8 cellular contexts compared by ENCODE assay signal in the genomic region with DNA sequence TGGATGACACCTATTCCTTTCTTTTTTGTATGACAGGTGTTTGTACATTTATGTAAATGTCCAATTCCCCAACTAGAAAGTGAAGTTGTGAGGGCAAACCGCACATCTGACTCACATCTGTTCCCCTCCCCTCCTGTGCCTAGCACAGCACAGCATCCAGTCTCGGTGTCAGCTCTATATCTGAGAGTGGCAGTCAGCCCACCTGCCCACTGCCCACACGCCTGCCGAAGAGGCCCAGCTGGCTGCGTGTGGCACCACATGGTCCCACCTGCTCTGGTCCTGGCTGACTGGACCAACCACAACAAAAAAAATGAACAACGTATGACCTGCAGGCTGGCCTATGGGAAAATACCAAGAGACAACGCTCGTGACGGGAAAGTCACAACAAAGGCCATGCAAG.
DNase-seq lines count a peak whose midpoint lies in the region; ATAC-seq and TF ChIP-seq lines count a peak whose summit lies in the region.

No MANE protein-coding gene starts in this region.

- peaks cover 0 to 26% (median 11%) of the 10 kb centered on the region in 4 donors for H3K4me1 ChIP-seq in Peyer's patch

- H3K4me3 Mint-ChIP-seq in activated T-cell treated with anti-CD3 and anti-CD28 coated beads, Interleukin-2, amount 50 U/mL, for 4 hours, result no peak overlapping the region
- H3K4me3 Mint-ChIP-seq in stimulated activated memory B cell treated with anti-CD40 and anti-IgM and Interleukin-4, amounts not matched to agents 10 μg/mL and 1 μg/mL and 100 μg/mL, for 72 hours, result peak overlapping the region; percentile 43

- peak; percentile 74 to 85 for ATAC-seq in activated T-cell treated with anti-CD3 and anti-CD28 coated beads, Interleukin-2, amount 50 U/mL, for 4 hours
- peak; percentile 93 for ATAC-seq in HG02610 (IDR thresholded peaks at IDR 0.05; ENCODE audit: unreplicated experiment)
- peak; percentile 96 for ATAC-seq in stimulated activated memory B cell treated with anti-CD40 and anti-IgM and Interleukin-4, amounts not matched to agents 10 μg/mL and 1 μg/mL and 100 μg/mL, for 72 hours

- H3K4me1 Mint-ChIP-seq in activated T-cell treated with anti-CD3 and anti-CD28 coated beads, Interleukin-2, amount 50 U/mL, for 4 hours (ENCODE audit: low read depth), result peaks cover 15% of the 10 kb centered on the region
- peaks cover 53% of the 10 kb centered on the region for H3K4me1 Mint-ChIP-seq in stimulated activated memory B cell treated with anti-CD40 and anti-IgM and Interleukin-4, amounts not matched to agents 10 μg/mL and 1 μg/mL and 100 μg/mL, for 72 hours

- TF ChIP-seq POLR2A in Peyer's patch (IDR thresholded peaks at IDR 0.05), result no peak

- H3K27ac ChIP-seq in Peyer's patch, result peak overlapping the region in 2 of 4 donors; percentile 15 to 53

- peaks cover 2% of the 10 kb centered on the region for H3K36me3 Mint-ChIP-seq in activated T-cell treated with anti-CD3 and anti-CD28 coated beads, Interleukin-2, amount 50 U/mL, for 4 hours (ENCODE audit: insufficient read depth)
- peaks cover 11% of the 10 kb centered on the region for H3K36me3 Mint-ChIP-seq in stimulated activated memory B cell treated with anti-CD40 and anti-IgM and Interleukin-4, amounts not matched to agents 10 μg/mL and 1 μg/mL and 100 μg/mL, for 72 hours

- no peaks in the 10 kb centered on the region for H3K36me3 ChIP-seq in Peyer's patch
- H3K36me3 ChIP-seq in MG63, result peaks cover 6% of the 10 kb centered on the region; the same call in 1 of the 2 replicates

- H3K9me3 ChIP-seq in Peyer's patch (no peaks in the 10 kb centered on the region), MG63 (no peaks in the 10 kb centered on the region)

- H3K27me3 ChIP-seq in Peyer's patch (no peaks in the 10 kb centered on the region), MG63 (no peaks in the 10 kb centered on the region)

- DNase-seq in activated T-cell treated with anti-CD3 and anti-CD28 coated beads, Interleukin-2, amount 50 U/mL, for 4 hours, result no peak
- no peak for DNase-seq in activated T-cell treated with anti-CD3 and anti-CD28 coated beads, Interleukin-2, amount 50 U/mL, for 1 hour
- DNase-seq in Peyer's patch, result peak in 2 of 3 donors; percentile 47 to 62
- no peak for DNase-seq in DMS79 treated with DMSO at 0.1 percent for 48 hours (lab: John Stamatoyannopoulos, UW)
- no peak for DNase-seq in MG63
- no peak for DNase-seq in effector CD4-positive, alpha-beta T cell

- no peak for TF ChIP-seq CTCF in Peyer's patch (IDR thresholded peaks at IDR 0.05)

- H3K27ac Mint-ChIP-seq in stimulated activated memory B cell treated with anti-CD40 and anti-IgM and Interleukin-4, amounts not matched to agents 10 μg/mL and 1 μg/mL and 100 μg/mL, for 72 hours, result peak overlapping the region; percentile 79

- H3K4me3 ChIP-seq in Peyer's patch (no peak overlapping the region), MG63 (no peak overlapping the region)

- H3K9me3 Mint-ChIP-seq in activated T-cell treated with anti-CD3 and anti-CD28 coated beads, Interleukin-2, amount 50 U/mL, for 4 hours, result no peaks in the 10 kb centered on the region
- H3K9me3 Mint-ChIP-seq in stimulated activated memory B cell treated with anti-CD40 and anti-IgM and Interleukin-4, amounts not matched to agents 10 μg/mL and 1 μg/mL and 100 μg/mL, for 72 hours, result no peaks in the 10 kb centered on the region

- no peaks in the 10 kb centered on the region for H3K27me3 Mint-ChIP-seq in activated T-cell treated with anti-CD3 and anti-CD28 coated beads, Interleukin-2, amount 50 U/mL, for 4 hours (ENCODE audit: low read depth)
- no peaks in the 10 kb centered on the region for H3K27me3 Mint-ChIP-seq in stimulated activated memory B cell treated with anti-CD40 and anti-IgM and Interleukin-4, amounts not matched to agents 10 μg/mL and 1 μg/mL and 100 μg/mL, for 72 hours

Comparison
In these comparisons a context has a peak if more than half of its experiments do, and no peak if none do; other contexts are left out.
1. DNase-seq: peak in Peyer's patch (2 of 3); none in activated T-cell treated with anti-CD3 and anti-CD28 coated beads, Interleukin-2, amount 50 U/mL, for 4 hours (single experiment), activated T-cell treated with anti-CD3 and anti-CD28 coated beads, Interleukin-2, amount 50 U/mL, for 1 hour (single experiment), DMS79 treated with DMSO at 0.1 percent for 48 hours (single experiment), MG63 (single experiment) and effector CD4-positive, alpha-beta T cell (single experiment).
2. Peak in every context shown above with its lines, with median percentiles within 50 percentile points of each other: ATAC-seq.